10 cellular contexts compared by ENCODE assay signal in genomic region chr5:116453920-116454319, GRCh38.
DNase-seq lines count a peak whose midpoint lies in the region; ATAC-seq and TF ChIP-seq lines count a peak whose summit lies in the region.
"Had no signal": no experiment of that assay in that cellular context is flagged by ENCODE, and none has a peak within 500 bp of the region (broad histone marks: within the 10 kb centered on the region; RNA-seq: fewer than 3 reads in every experiment).

No MANE protein-coding gene starts in this region.

- TF ChIP-seq POLR2A in thyroid gland (IDR thresholded peaks at IDR 0.05), result no peak

- WGBS in thyroid gland, 2 donors, result 57 to 61% methylated on average over 6 of the region's 6 CpGs

- DNase-seq in Daoy (ENCODE audit: low read depth) (peak; percentile 39), brain microvascular endothelial cell (peak; percentile 80), neural crest cell (ENCODE audit: low read depth, low spot score) (no peak), thyroid gland (no peak), COR-L47 (lab: John Stamatoyannopoulos, UW) (no peak)
- no peak for DNase-seq in activated naive CD8-positive, alpha-beta T cell treated with anti-CD3 and anti-CD28 coated beads for 36 hours
- DNase-seq: activated effector memory CD4-positive, alpha-beta T cell treated with anti-CD3 and anti-CD28 coated beads, Interleukin-2, amount 50 U/mL, for 16 hours; NCI-H524 had no signal

- peaks cover 57% of the 10 kb centered on the region for H3K4me1 Mint-ChIP-seq in neural crest cell
- H3K4me1 Mint-ChIP-seq in activated naive CD8-positive, alpha-beta T cell treated with anti-CD3 and anti-CD28 coated beads for 36 hours, result peaks cover 19% of the 10 kb centered on the region

- no peaks in the 10 kb centered on the region for H3K4me1 ChIP-seq in thyroid gland

- H3K27ac Mint-ChIP-seq in neural crest cell (ENCODE audit: unreplicated experiment), result peak overlapping the region; percentile 1
- no peak overlapping the region for H3K27ac Mint-ChIP-seq in activated naive CD8-positive, alpha-beta T cell treated with anti-CD3 and anti-CD28 coated beads for 36 hours

- in situ Hi-C loops in brain microvascular endothelial cell (cut with HindIII; ENCODE audit: low pct_ligation_motif_present, low sequenced_read_pairs), result no loop called here

- peaks cover 9% of the 10 kb centered on the region for H3K36me3 Mint-ChIP-seq in neural crest cell (ENCODE audit: low read depth)
- H3K36me3 Mint-ChIP-seq in activated naive CD8-positive, alpha-beta T cell treated with anti-CD3 and anti-CD28 coated beads for 36 hours, result peaks cover 15% of the 10 kb centered on the region

- no peaks in the 10 kb centered on the region for H3K9me3 ChIP-seq in thyroid gland

- no peak for TF ChIP-seq CTCF in brain microvascular endothelial cell (IDR thresholded peaks at IDR 0.05; ENCODE audit: low read depth, low read length, missing control alignments)
- no peak for TF ChIP-seq CTCF in neural crest cell (conservative IDR thresholded peaks at IDR 0.05)
- TF ChIP-seq CTCF in thyroid gland (IDR thresholded peaks at IDR 0.05), result no peak

- intact Hi-C loops in thyroid gland (cut with DNase I), result no loop called here

- H3K36me3 ChIP-seq in brain microvascular endothelial cell (replicated peaks) (no peaks in the 10 kb centered on the region), thyroid gland (no peaks in the 10 kb centered on the region)

- ATAC-seq in HG03354 (IDR thresholded peaks at IDR 0.05; ENCODE audit: poor library complexity, severe bottlenecking, unreplicated experiment) (peak; percentile 25), GM21526 (IDR thresholded peaks at IDR 0.05; ENCODE audit: low FRiP score, unreplicated experiment) (no peak)

- H3K27me3 ChIP-seq in brain microvascular endothelial cell (replicated peaks) (no peaks in the 10 kb centered on the region), thyroid gland (no peaks in the 10 kb centered on the region)

- H3K9me3 Mint-ChIP-seq in neural crest cell, result peaks cover 3% of the 10 kb centered on the region
- H3K9me3 Mint-ChIP-seq in activated naive CD8-positive, alpha-beta T cell treated with anti-CD3 and anti-CD28 coated beads for 36 hours, result no peaks in the 10 kb centered on the region

- H3K27ac ChIP-seq in brain microvascular endothelial cell (peak overlapping the region; percentile 85), thyroid gland (no peak overlapping the region)

- H3K4me3 ChIP-seq in brain microvascular endothelial cell (ENCODE audit: low read depth, low read length) (no peak overlapping the region), thyroid gland (replicated peaks in 1 of 3) (no peak overlapping the region)

- peak overlapping the region; percentile 47 for H3K4me3 Mint-ChIP-seq in neural crest cell
- no peak overlapping the region for H3K4me3 Mint-ChIP-seq in activated naive CD8-positive, alpha-beta T cell treated with anti-CD3 and anti-CD28 coated beads for 36 hours

- no peaks in the 10 kb centered on the region for H3K27me3 Mint-ChIP-seq in neural crest cell (ENCODE audit: low read depth)
- H3K27me3 Mint-ChIP-seq in activated naive CD8-positive, alpha-beta T cell treated with anti-CD3 and anti-CD28 coated beads for 36 hours, result no peaks in the 10 kb centered on the region

Comparison
In these comparisons a context has a peak if more than half of its experiments do, and no peak if none do; other contexts are left out.
1. DNase-seq: peak in Daoy (single experiment) and brain microvascular endothelial cell (single experiment); none in neural crest cell (single experiment), activated naive CD8-positive, alpha-beta T cell treated with anti-CD3 and anti-CD28 coated beads for 36 hours (single experiment), thyroid gland (0 of 2) and COR-L47 (single experiment).